In the genomic region with DNA sequence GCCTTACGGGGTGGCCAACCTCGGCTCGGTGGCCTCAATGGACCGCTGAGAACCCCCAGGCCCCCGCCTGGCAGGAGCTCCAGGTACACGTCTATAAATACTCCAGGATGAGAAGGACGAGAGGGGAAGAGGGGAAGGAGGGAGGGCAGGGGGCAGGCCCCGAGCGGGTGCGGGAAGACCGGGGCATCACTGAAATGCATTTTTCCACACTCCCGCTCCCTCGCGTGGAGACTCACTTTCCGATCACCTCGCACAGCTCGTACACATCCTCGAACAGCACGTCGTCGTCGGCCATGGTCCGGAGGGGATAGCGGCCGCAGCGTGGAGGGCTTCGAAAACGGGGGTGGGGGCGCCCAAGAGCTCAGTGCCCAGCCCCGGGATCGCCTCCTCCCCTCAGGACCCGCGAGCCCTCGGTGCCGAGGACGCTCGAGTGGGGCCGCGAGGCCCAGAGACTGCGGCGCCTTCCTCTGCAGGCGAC, we compare ENCODE assay signal across 8 cellular contexts. TPM values are rescaled to one million over a fixed set of nuclear protein-coding genes. Genes with fewer than 3 reads are reported as not detected.
A peak's percentile ranks its signal among the peaks of the same experiment; 100 is the strongest.
DNase-seq lines count a peak whose midpoint lies in the region; ATAC-seq, FAIRE-seq and TF ChIP-seq lines count a peak whose summit lies in the region.

No MANE protein-coding gene starts in this region.

- H3K36me3 ChIP-seq in SJCRH30 (no peaks in the 10 kb centered on the region), bronchial epithelial cell (ENCODE audit: control insufficient read depth, insufficient read depth, low read length) (no peaks in the 10 kb centered on the region), kidney epithelial cell (ENCODE audit: control insufficient read depth, insufficient read depth, low read length) (no peaks in the 10 kb centered on the region)

- peak; percentile 15 for ATAC-seq in HG03159 (IDR thresholded peaks at IDR 0.05; ENCODE audit: unreplicated experiment)

- peak; percentile 15 for DNase-seq in activated CD4-positive, alpha-beta T cell treated with anti-CD3 and anti-CD28 coated beads for 48 hours
- DNase-seq in activated CD4-positive, alpha-beta T cell treated with anti-CD3 and anti-CD28 coated beads for 1 hour: no peak
- DNase-seq in SJCRH30: peak; percentile 33 to 34
- DNase-seq in bronchial epithelial cell (ENCODE audit: low read depth): no peak
- DNase-seq in kidney epithelial cell (ENCODE audit: low read depth): no peak
- DNase-seq in stimulated activated CD4-positive, alpha-beta T cell treated with anti-CD3 and anti-CD28 coated beads, Interleukin-4, amount 100 ng/mL, for 1 hour: peak; percentile 10
- DNase-seq in GM10266 (ENCODE audit: extremely low spot score): no peak

- peak overlapping the region; percentile 94 for H3K27ac ChIP-seq in SJCRH30

- H3K9me3 ChIP-seq in SJCRH30 (replicated peaks): no peaks in the 10 kb centered on the region

- TF ChIP-seq CTCF in bronchial epithelial cell (IDR thresholded peaks at IDR 0.05; ENCODE audit: insufficient read depth, low read length, severe bottlenecking) (peak; percentile 11), kidney epithelial cell (IDR thresholded peaks at IDR 0.05; ENCODE audit: insufficient read depth, low read length, poor library complexity, severe bottlenecking) (no peak), GM10266 (IDR thresholded peaks at IDR 0.05; ENCODE audit: control insufficient read depth, insufficient read depth, low read depth, missing control alignments) (no peak)

- H3K27me3 ChIP-seq in SJCRH30: no peaks in the 10 kb centered on the region
- no peaks in the 10 kb centered on the region for H3K27me3 ChIP-seq in bronchial epithelial cell (ENCODE audit: control insufficient read depth, insufficient read depth, low read length)
- H3K27me3 ChIP-seq in kidney epithelial cell (ENCODE audit: control insufficient read depth, insufficient read depth, low read length): no peaks in the 10 kb centered on the region

- no peak for FAIRE-seq in bronchial epithelial cell (lab: Jason Lieb, UNC)

- peak overlapping the region; percentile 73 for H3K4me3 ChIP-seq in SJCRH30
- H3K4me3 ChIP-seq in bronchial epithelial cell (ENCODE audit: low read depth, low read length): peak overlapping the region; percentile 76
- H3K4me3 ChIP-seq in kidney epithelial cell (ENCODE audit: low read depth, low read length): peak overlapping the region; percentile 77

- H3K4me1 ChIP-seq in SJCRH30: no peaks in the 10 kb centered on the region

RNA-seq across cellular contexts. Expression of a gene that starts 0.6 kb away (rescaled TPM):
- total RNA-seq in SJCRH30 (2014; rRNA removed; shearing (Covaris generic)): 37.8 and 43.0 TPM in 2 replicates
- total RNA-seq in bronchial epithelial cell: 92.6 and 141 TPM in 2 replicates
- total RNA-seq in kidney epithelial cell: 45.5 and 69.1 TPM in 2 replicates

Comparison
In these comparisons a context has a peak if more than half of its experiments do, and no peak if none do; other contexts are left out.
1. DNase-seq: peak in activated CD4-positive, alpha-beta T cell treated with anti-CD3 and anti-CD28 coated beads for 48 hours (single experiment), SJCRH30 (2 of 2) and stimulated activated CD4-positive, alpha-beta T cell treated with anti-CD3 and anti-CD28 coated beads, Interleukin-4, amount 100 ng/mL, for 1 hour (single experiment); none in activated CD4-positive, alpha-beta T cell treated with anti-CD3 and anti-CD28 coated beads for 1 hour (single experiment), bronchial epithelial cell (single experiment), kidney epithelial cell (single experiment) and GM10266 (single experiment).
2. Peak in every context shown above with its lines, with median percentiles within 50 percentile points of each other: H3K4me3 ChIP-seq.